1 cellular context compared by ENCODE assay signal in genomic region chr13:110565296-110565695, GRCh38.
TF ChIP-seq lines count a peak whose summit lies in the region.

No MANE protein-coding gene starts in this region.

TF ChIP-seq in HEK293, 187 proteins besides CTCF, POLR2A, EP300 and RAD21 (continued from another document):
- TF ChIP-seq TSHZ1 (tag by site-specific recombination; IDR thresholded peaks at IDR 0.05; ENCODE audit: borderline replicate concordance), result 0 out of 2 replicates have a peak, but pooled peaks have one; percentile 17
